Comparison of ENCODE assay signal across 21 cellular contexts in the genomic region with DNA sequence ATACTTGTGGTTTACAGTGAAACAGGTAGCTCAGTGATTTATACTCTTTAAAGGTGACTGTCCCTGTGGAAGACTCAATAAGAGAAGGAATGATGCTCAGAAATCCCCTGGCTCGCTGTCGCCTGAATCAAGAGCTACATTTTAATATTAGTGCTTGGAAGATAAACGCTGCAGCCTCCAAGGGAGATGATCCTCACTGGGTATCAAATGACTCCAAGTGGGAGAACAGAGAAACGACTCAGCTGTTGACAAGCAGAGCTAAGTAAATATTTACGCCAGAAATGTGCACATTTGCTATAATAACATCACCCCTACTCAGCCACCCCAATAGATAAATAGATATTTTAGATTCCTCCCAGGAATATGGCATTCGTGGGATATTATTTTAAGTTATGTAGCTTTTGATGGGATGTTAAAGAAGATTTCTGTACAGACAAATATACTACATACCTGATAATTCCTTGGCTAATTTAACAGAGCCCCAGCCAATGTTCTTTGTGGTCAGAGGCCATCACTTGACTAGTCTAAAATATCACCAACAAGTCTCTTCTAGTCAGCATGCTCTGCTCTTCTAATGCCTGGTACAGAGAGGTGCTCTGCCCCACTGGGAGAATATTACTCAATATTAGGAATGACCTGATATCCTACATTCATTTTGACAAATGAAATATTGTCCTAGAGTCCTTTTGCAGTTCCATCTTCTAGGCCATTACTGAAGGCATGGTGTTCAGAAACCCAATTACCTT. TPM values are rescaled to one million over a fixed set of nuclear protein-coding genes. Genes with fewer than 3 reads are reported as not detected.
DNase-seq lines count a peak whose midpoint lies in the region; ATAC-seq lines count a peak whose summit lies in the region.
"Had no signal": no experiment of that assay in that cellular context is flagged by ENCODE, and none has a peak within 500 bp of the region (broad histone marks: within the 10 kb centered on the region; RNA-seq: fewer than 3 reads in every experiment).

No MANE protein-coding gene starts in this region.

- H3K4me3 ChIP-seq in skeletal muscle tissue (ENCODE audit: low read length in 3 of 3) = no peak overlapping the region
- H3K4me3 ChIP-seq in naive thymus-derived CD4-positive, alpha-beta T cell (ENCODE audit: low read length) = no peak overlapping the region

- no peak overlapping the region for H3K27ac Mint-ChIP-seq in naive thymus-derived CD4-positive, alpha-beta T cell

- CTCF ChIA-PET in naive thymus-derived CD4-positive, alpha-beta T cell (lab: Charles Lee) = no interaction called here

- peaks cover 0 to 4% (median 0%) of the 10 kb centered on the region in 11 donors for H3K9me3 Mint-ChIP-seq in naive thymus-derived CD4-positive, alpha-beta T cell

- no peaks in the 10 kb centered on the region for H3K36me3 ChIP-seq in skeletal muscle tissue (ENCODE audit: control insufficient read depth in 3 of 3, insufficient read depth in 3 of 3, low read length in 3 of 3)
- H3K36me3 ChIP-seq in naive thymus-derived CD4-positive, alpha-beta T cell (ENCODE audit: control insufficient read depth in 2 of 3, insufficient read depth in 3 of 3, low read length in 3 of 3) = no peaks in the 10 kb centered on the region
- H3K36me3 ChIP-seq: BE2C had no signal

- H3K9ac ChIP-seq in skeletal muscle tissue (ENCODE audit: low read depth in 1 of 3, low read length in 3 of 3) = peak overlapping the region in 2 of 3 donors; percentile 4 to 34
- H3K9ac ChIP-seq: SK-N-SH had no signal

- intact Hi-C loops in naive thymus-derived CD4-positive, alpha-beta T cell (cut with micrococcal nuclease) = no loop called here

- no peaks in the 10 kb centered on the region for H3K27me3 ChIP-seq in skeletal muscle tissue (ENCODE audit: control insufficient read depth in 3 of 3, insufficient read depth in 3 of 3, low read length in 3 of 3)
- no peaks in the 10 kb centered on the region for H3K27me3 ChIP-seq in naive thymus-derived CD4-positive, alpha-beta T cell (ENCODE audit: control insufficient read depth in 2 of 2, insufficient read depth in 2 of 2, low read length in 2 of 2)
- H3K27me3 ChIP-seq: BE2C had no signal

- no peaks in the 10 kb centered on the region for H3K4me1 Mint-ChIP-seq in naive thymus-derived CD4-positive, alpha-beta T cell

- no peak for ATAC-seq in HG03159 (IDR thresholded peaks at IDR 0.05; ENCODE audit: unreplicated experiment)
- no peak for ATAC-seq in naive thymus-derived CD4-positive, alpha-beta T cell
- ATAC-seq: Panc1 had no signal

- H3K27me3 Mint-ChIP-seq in naive thymus-derived CD4-positive, alpha-beta T cell = peaks cover 0 to 13% (median 4%) of the 10 kb centered on the region in 5 donors

- H3K27ac ChIP-seq in skeletal muscle tissue (ENCODE audit: low read depth, low read length) = peak overlapping the region; percentile 84
- no peak overlapping the region for H3K27ac ChIP-seq in naive thymus-derived CD4-positive, alpha-beta T cell (ENCODE audit: low read depth, low read length)

- H3K4me1 ChIP-seq in skeletal muscle tissue (ENCODE audit: control insufficient read depth in 3 of 3, insufficient read depth in 3 of 3, low read length in 3 of 3) = peaks cover 10 to 11% (median 10%) of the 10 kb centered on the region in 3 donors
- H3K4me1 ChIP-seq in naive thymus-derived CD4-positive, alpha-beta T cell (ENCODE audit: control insufficient read depth in 2 of 2, insufficient read depth in 2 of 2, low read length in 2 of 2) = no peaks in the 10 kb centered on the region
- H3K4me1 ChIP-seq: BE2C had no signal

- no peaks in the 10 kb centered on the region for H3K9me3 ChIP-seq in skeletal muscle tissue (ENCODE audit: control insufficient read depth in 3 of 3, low read length in 3 of 3)
- no peaks in the 10 kb centered on the region for H3K9me3 ChIP-seq in naive thymus-derived CD4-positive, alpha-beta T cell (ENCODE audit: control insufficient read depth in 2 of 3, low read length in 3 of 3)
- H3K9me3 ChIP-seq: BE2C, SK-N-SH had no signal

- H3K36me3 Mint-ChIP-seq in naive thymus-derived CD4-positive, alpha-beta T cell = no peaks in the 10 kb centered on the region

- no peak overlapping the region for H3K4me3 Mint-ChIP-seq in naive thymus-derived CD4-positive, alpha-beta T cell

- DNase-seq in NCI-H82 (lab: John Stamatoyannopoulos, UW) = peak; percentile 6
- DNase-seq in NCI-H82 treated with DMSO at 0.1 percent for 48 hours (lab: John Stamatoyannopoulos, UW; ENCODE audit: unreplicated experiment) = no peak
- peak; percentile 22 for DNase-seq in NCI-H510A treated with DMSO at 0.1 percent for 48 hours (lab: John Stamatoyannopoulos, UW)
- DNase-seq in left kidney (ENCODE audit: low read depth, low spot score) = peak; percentile 68
- DNase-seq in central memory CD4-positive, alpha-beta T cell = no peak
- DNase-seq in naive thymus-derived CD4-positive, alpha-beta T cell = no peak
- DNase-seq: BE2C, DMS79 treated with DMSO at 0.1 percent for 48 hours, H7, KBM-7, NCI-H1105, NCI-H187, NCI-H2107, NCI-H69, SIG-M5, SK-N-SH had no signal

- POLR2A ChIA-PET in naive thymus-derived CD4-positive, alpha-beta T cell (lab: Charles Lee) = no interaction called here

RNA-seq across cellular contexts. Expression of a gene that starts 18.3 kb away (rescaled TPM):
- total RNA-seq in skeletal muscle tissue = not detected
- total RNA-seq in naive thymus-derived CD4-positive, alpha-beta T cell = not detected
- polyA plus RNA-seq in naive thymus-derived CD4-positive, alpha-beta T cell = not detected
- total RNA-seq: A673, HT1080 had no signal
- polyA plus RNA-seq: SK-N-SH had no signal

RNA-seq across cellular contexts. Expression of a gene that starts 36.0 kb away (rescaled TPM):
- total RNA-seq in skeletal muscle tissue = 1.0 TPM
- not detected for total RNA-seq in naive thymus-derived CD4-positive, alpha-beta T cell
- polyA plus RNA-seq in naive thymus-derived CD4-positive, alpha-beta T cell = not detected
- total RNA-seq: A673, H7, HT1080 had no signal
- polyA plus RNA-seq: SK-N-SH had no signal

Comparison
In these comparisons a context has a peak if more than half of its experiments do, and no peak if none do; other contexts are left out.
1. DNase-seq: peak in NCI-H82 (single experiment), NCI-H510A treated with DMSO at 0.1 percent for 48 hours (single experiment) and left kidney (single experiment); none in NCI-H82 treated with DMSO at 0.1 percent for 48 hours (single experiment), central memory CD4-positive, alpha-beta T cell (single experiment) and naive thymus-derived CD4-positive, alpha-beta T cell (0 of 9).